30 cellular contexts compared by ENCODE assay signal in the genomic region with DNA sequence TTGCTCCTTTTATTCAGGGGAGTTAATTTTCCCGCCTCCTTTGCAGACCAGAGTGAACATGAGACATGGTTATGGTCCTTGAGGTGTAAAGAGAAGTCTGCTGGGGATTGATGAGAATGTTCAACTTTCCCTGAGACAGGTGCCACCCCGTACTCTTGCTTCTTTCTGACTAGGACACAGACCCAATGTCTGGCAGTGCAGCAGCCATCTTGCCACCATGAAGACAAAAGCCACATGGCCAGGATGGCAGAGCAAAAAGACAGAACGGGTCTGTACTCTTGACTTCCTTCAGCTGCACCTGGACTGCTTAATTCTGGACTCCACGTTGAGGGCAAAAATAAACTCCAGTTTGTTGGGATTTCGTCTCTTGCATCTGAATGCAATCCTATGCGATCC. TPM values are rescaled to one million over a fixed set of nuclear protein-coding genes. Genes with fewer than 3 reads are reported as not detected.
"Had no signal": no experiment of that assay in that cellular context is flagged by ENCODE, and none has a peak within 500 bp of the region (broad histone marks: within the 10 kb centered on the region; RNA-seq: fewer than 3 reads in every experiment).

No MANE protein-coding gene starts in this region.

- ATAC-seq: gastrocnemius medialis; sciatic nerve; stimulated activated naive CD8-positive, alpha-beta T cell treated with anti-CD3 and anti-CD28 coated beads, Interleukin-15, Interleukin-2, amounts not matched to agents 100 U/mL and 50 U/mL, for 24 hours; T-helper 17 cell; WTC11 had no signal

- H3K27ac Mint-ChIP-seq: activated CD4-positive, alpha-beta memory T cell treated with anti-CD3 and anti-CD28 coated beads, Interleukin-2, amount 10 ng/mL, durations not matched to agents 7 days and 5 days; activated CD4-positive, alpha-beta T cell treated with anti-CD3 and anti-CD28 coated beads, Interleukin-2, amount 10 ng/mL, durations not matched to agents 7 days and 5 days; activated naive CD8-positive, alpha-beta T cell; nephron progenitor cell; T-helper 17 cell; WTC11 had no signal

- DNase-seq: activated CD4-positive, alpha-beta memory T cell treated with anti-CD3 and anti-CD28 coated beads, Interleukin-2, amount 10 ng/mL, durations not matched to agents 7 days and 5 days; activated CD4-positive, alpha-beta T cell treated with anti-CD3 and anti-CD28 coated beads for 1 hour; activated CD4-positive, alpha-beta T cell treated with anti-CD3 and anti-CD28 coated beads, Interleukin-2, amount 10 ng/mL, durations not matched to agents 7 days and 5 days; activated effector memory CD4-positive, alpha-beta T cell treated with Interleukin-2 at 50 U/mL for 16 hours; activated naive CD4-positive, alpha-beta T cell treated with Interleukin-2 at 50 U/mL for 16 hours; anterior cingulate cortex; effector memory CD4-positive, alpha-beta T cell; gastrocnemius medialis; glutamatergic neuron; left ventricle myocardium inferior; mesendoderm; nephron progenitor cell; ovary; stimulated activated CD4-positive, alpha-beta T cell treated with anti-CD3 and anti-CD28 coated beads, Interleukin-12 subunit alpha, Interleukin-12 subunit beta, amount 100 ng/mL, for 4 hours; stimulated activated CD4-positive, alpha-beta T cell treated with anti-CD3 and anti-CD28 coated beads, Interleukin-4, amount 100 ng/mL, for 1 hour; stimulated activated naive CD8-positive, alpha-beta T cell treated with anti-CD3 and anti-CD28 coated beads, Interleukin-15, Interleukin-2, amounts not matched to agents 100 U/mL and 50 U/mL, for 24 hours; T-helper 17 cell; testis had no signal

- H3K4me3 ChIP-seq: gastrocnemius medialis, left ventricle myocardium inferior, lung, mucosa of descending colon, ovary, prostate gland, skin epidermis, testis, transverse colon had no signal

- H3K9me3 ChIP-seq: gastrocnemius medialis, left ventricle myocardium inferior, mucosa of descending colon, neutrophil, ovary, prostate gland, testis, transverse colon had no signal

- H3K36me3 ChIP-seq: gastrocnemius medialis, left ventricle myocardium inferior, neutrophil, ovary, prostate gland, transverse colon had no signal

- H3K27me3 ChIP-seq: neutrophil, ovary, testis, transverse colon had no signal

- H3K9me3 Mint-ChIP-seq: activated CD4-positive, alpha-beta memory T cell treated with anti-CD3 and anti-CD28 coated beads, Interleukin-2, amount 10 ng/mL, durations not matched to agents 7 days and 5 days; activated CD4-positive, alpha-beta T cell treated with anti-CD3 and anti-CD28 coated beads, Interleukin-2, amount 10 ng/mL, durations not matched to agents 7 days and 5 days; central memory CD8-positive, alpha-beta T cell; nephron progenitor cell; WTC11 had no signal

- H3K4me3 Mint-ChIP-seq: activated CD4-positive, alpha-beta memory T cell treated with anti-CD3 and anti-CD28 coated beads, Interleukin-2, amount 10 ng/mL, durations not matched to agents 7 days and 5 days; activated CD4-positive, alpha-beta T cell treated with anti-CD3 and anti-CD28 coated beads, Interleukin-2, amount 10 ng/mL, durations not matched to agents 7 days and 5 days; activated naive CD8-positive, alpha-beta T cell; central memory CD8-positive, alpha-beta T cell; nephron progenitor cell; T-helper 17 cell; WTC11 had no signal

- H3K27ac ChIP-seq: gastrocnemius medialis, left ventricle myocardium inferior, neutrophil, ovary, prostate gland, skin epidermis, testis, transverse colon had no signal

- H3K36me3 Mint-ChIP-seq: activated naive CD8-positive, alpha-beta T cell; WTC11 had no signal

- H3K4me1 ChIP-seq: gastrocnemius medialis, left ventricle myocardium inferior, prostate gland had no signal

- H3K4me1 Mint-ChIP-seq: activated CD4-positive, alpha-beta memory T cell treated with anti-CD3 and anti-CD28 coated beads, Interleukin-2, amount 10 ng/mL, durations not matched to agents 7 days and 5 days; activated CD4-positive, alpha-beta T cell treated with anti-CD3 and anti-CD28 coated beads, Interleukin-2, amount 10 ng/mL, durations not matched to agents 7 days and 5 days; central memory CD8-positive, alpha-beta T cell; nephron progenitor cell had no signal

RNA-seq across cellular contexts. Expression of a gene that starts 54.1 kb away (rescaled TPM):
- total RNA-seq: activated CD4-positive, alpha-beta memory T cell treated with anti-CD3 and anti-CD28 coated beads, Interleukin-2, amount 10 ng/mL, durations not matched to agents 7 days and 5 days; activated CD4-positive, alpha-beta T cell treated with anti-CD3 and anti-CD28 coated beads, Interleukin-2, amount 10 ng/mL, durations not matched to agents 7 days and 5 days; dermis microvascular lymphatic vessel endothelial cell; left ventricle myocardium inferior; myocyte; sciatic nerve; T-helper 17 cell had no signal
